1 cellular context compared by ENCODE assay signal in genomic region chr22:50548913-50549790, GRCh38.
TF ChIP-seq lines count a peak whose summit lies in the region.

No MANE protein-coding gene starts in this region.

TF ChIP-seq in H1, 55 proteins besides CTCF, POLR2A, EP300 and RAD21:
- no peak for TF ChIP-seq POU5F1 (IDR thresholded peaks at IDR 0.05; ENCODE audit: low read depth, low read length)
- no peak for TF ChIP-seq ZNF274 (IDR thresholded peaks at IDR 0.05; ENCODE audit: borderline replicate concordance, extremely low read depth, low read length)
- TF ChIP-seq NRF1 (IDR thresholded peaks at IDR 0.05; ENCODE audit: low read depth, low read length), result no peak
- TF ChIP-seq SP1 (IDR thresholded peaks at IDR 0.05; ENCODE audit: low read depth, low read length), result no peak
- TF ChIP-seq CHD7 (IDR thresholded peaks at IDR 0.05; ENCODE audit: insufficient replicate concordance, low read length), result no peak
- no peak for TF ChIP-seq TBP (IDR thresholded peaks at IDR 0.05; ENCODE audit: low read depth, low read length)
- TF ChIP-seq CEBPB (IDR thresholded peaks at IDR 0.05; ENCODE audit: low read depth, low read length), result no peak
- TF ChIP-seq HDAC6 (IDR thresholded peaks at IDR 0.05; ENCODE audit: low read depth, low read length), result no peak
- TF ChIP-seq SIX5 (IDR thresholded peaks at IDR 0.05; ENCODE audit: low read depth, low read length), result no peak
- no peak for TF ChIP-seq GTF2F1 (IDR thresholded peaks at IDR 0.05; ENCODE audit: borderline replicate concordance, low read depth, low read length)
- TF ChIP-seq EZH2 (IDR thresholded peaks at IDR 0.05; ENCODE audit: low read depth, low read length, severe bottlenecking), result no peak
- TF ChIP-seq, protein P1, sequence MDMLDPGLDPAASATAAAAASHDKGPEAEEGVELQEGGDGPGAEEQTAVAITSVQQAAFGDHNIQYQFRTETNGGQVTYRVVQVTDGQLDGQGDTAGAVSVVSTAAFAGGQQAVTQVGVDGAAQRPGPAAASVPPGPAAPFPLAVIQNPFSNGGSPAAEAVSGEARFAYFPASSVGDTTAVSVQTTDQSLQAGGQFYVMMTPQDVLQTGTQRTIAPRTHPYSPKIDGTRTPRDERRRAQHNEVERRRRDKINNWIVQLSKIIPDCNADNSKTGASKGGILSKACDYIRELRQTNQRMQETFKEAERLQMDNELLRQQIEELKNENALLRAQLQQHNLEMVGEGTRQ (IDR thresholded peaks at IDR 0.05; ENCODE audit: low read length), result no peak
- TF ChIP-seq E2F6 (IDR thresholded peaks at IDR 0.05), result no peak
- no peak for TF ChIP-seq KDM4A (IDR thresholded peaks at IDR 0.05; ENCODE audit: low read depth, low read length, severe bottlenecking)
- no peak for TF ChIP-seq GABPA (IDR thresholded peaks at IDR 0.05; ENCODE audit: borderline replicate concordance, insufficient read depth, low read length)
- TF ChIP-seq RFX5 (IDR thresholded peaks at IDR 0.05; ENCODE audit: borderline replicate concordance, low read depth, low read length), result no peak
- TF ChIP-seq CBX8 (IDR thresholded peaks at IDR 0.05; ENCODE audit: borderline replicate concordance, low read depth, low read length), result no peak
- no peak for TF ChIP-seq BACH1 (IDR thresholded peaks at IDR 0.05; ENCODE audit: low read length)
- no peak for TF ChIP-seq MAX (IDR thresholded peaks at IDR 0.05)
